ENCODE assay signal across 1 cellular context in the genomic region with DNA sequence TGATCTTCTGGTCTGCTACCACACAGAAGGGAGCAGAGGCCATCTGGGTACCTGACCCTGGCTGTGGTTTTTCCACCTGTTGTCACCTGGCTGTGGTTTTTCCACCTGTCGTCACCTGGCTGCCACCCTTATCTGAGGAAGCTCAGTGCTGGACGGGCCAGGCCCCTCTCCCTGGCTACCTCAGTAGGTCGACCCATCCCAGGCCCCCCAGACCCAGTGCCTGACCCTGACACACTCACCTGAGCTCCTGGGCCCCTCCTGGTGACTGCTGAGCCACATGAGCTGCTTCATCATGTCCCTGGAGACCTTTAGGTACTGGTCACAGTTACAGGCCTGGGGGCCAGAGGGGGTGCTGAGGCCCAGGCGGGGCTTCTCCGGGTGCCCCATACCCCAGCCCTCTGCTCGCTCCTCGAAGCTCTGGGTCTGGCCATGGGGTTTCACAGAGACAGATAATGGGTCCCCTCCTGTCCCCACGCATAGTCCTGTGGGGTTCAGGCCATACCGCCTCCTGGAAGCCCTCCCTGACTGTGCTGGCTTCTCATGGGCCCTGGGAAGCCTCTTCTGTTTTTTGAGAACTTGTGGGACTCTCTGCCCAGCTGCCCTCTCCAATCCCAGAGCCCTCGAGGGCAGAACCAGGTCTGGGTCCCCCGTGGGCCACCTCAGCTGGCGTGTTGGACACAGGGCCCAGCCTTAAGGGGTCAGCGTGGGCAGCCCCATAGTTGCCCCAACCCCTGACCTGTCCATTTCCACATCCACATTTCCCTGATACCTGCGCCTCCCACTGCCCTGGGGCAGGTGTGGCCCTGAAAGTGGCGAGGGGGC.
TF ChIP-seq lines count a peak whose summit lies in the region.

No MANE protein-coding gene starts in this region.

TF ChIP-seq in K562, 482 proteins besides CTCF, POLR2A, EP300 and RAD21:
- TF ChIP-seq, protein P1, sequence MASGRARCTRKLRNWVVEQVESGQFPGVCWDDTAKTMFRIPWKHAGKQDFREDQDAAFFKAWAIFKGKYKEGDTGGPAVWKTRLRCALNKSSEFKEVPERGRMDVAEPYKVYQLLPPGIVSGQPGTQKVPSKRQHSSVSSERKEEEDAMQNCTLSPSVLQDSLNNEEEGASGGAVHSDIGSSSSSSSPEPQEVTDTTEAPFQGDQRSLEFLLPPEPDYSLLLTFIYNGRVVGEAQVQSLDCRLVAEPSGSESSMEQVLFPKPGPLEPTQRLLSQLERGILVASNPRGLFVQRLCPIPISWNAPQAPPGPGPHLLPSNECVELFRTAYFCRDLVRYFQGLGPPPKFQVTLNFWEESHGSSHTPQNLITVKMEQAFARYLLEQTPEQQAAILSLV (tag; IDR thresholded peaks at IDR 0.05), result no peak
- TF ChIP-seq TEAD4 (IDR thresholded peaks at IDR 0.05; ENCODE audit: low read length) (no peak), TEAD4 (CRISPR knock-in tag; IDR thresholded peaks at IDR 0.05; ENCODE audit: borderline replicate concordance) (no peak), ZEB2 (IDR thresholded peaks at IDR 0.05) (peak; percentile 66; the same call in 1 of the 2 replicates), ZC3H8 (IDR thresholded peaks at IDR 0.05) (no peak), ZFX (CRISPR knock-in tag; IDR thresholded peaks at IDR 0.05) (peak; percentile 10; the same call in 1 of the 2 replicates), ZFP36 (IDR thresholded peaks at IDR 0.05; ENCODE audit: low read depth, low read length, partially characterized antibody) (peak; percentile 53), HMG20B (CRISPR knock-in tag; IDR thresholded peaks at IDR 0.05) (no peak), POLR2G (IDR thresholded peaks at IDR 0.05; ENCODE audit: low read depth, low read length) (0 out of 2 replicates have a peak, but pooled peaks have one; percentile 16)
